ENCODE assay signal across 11 cellular contexts in genomic region chr12:109571773-109572505, GRCh38. TPM values are rescaled to one million over a fixed set of nuclear protein-coding genes. Genes with fewer than 3 reads are reported as not detected.
DNase-seq lines count a peak whose midpoint lies in the region; ATAC-seq and TF ChIP-seq lines count a peak whose summit lies in the region.
"Had no signal": no experiment of that assay in that cellular context is flagged by ENCODE, and none has a peak within 500 bp of the region (broad histone marks: within the 10 kb centered on the region; RNA-seq: fewer than 3 reads in every experiment).

No MANE protein-coding gene starts in this region.

- H3K9me3 Mint-ChIP-seq in GM23338 = no peaks in the 10 kb centered on the region
- no peaks in the 10 kb centered on the region for H3K9me3 Mint-ChIP-seq in activated naive CD8-positive, alpha-beta T cell treated with anti-CD3 and anti-CD28 coated beads for 36 hours
- no peaks in the 10 kb centered on the region for H3K9me3 Mint-ChIP-seq in HFFc6

- H3K23ac ChIP-seq in mesendoderm (ENCODE audit: low read length) = no peak overlapping the region

- H3K36me3 Mint-ChIP-seq in GM23338 (ENCODE audit: low read depth) (peaks cover 26% of the 10 kb centered on the region), HFFc6 (ENCODE audit: low read depth) (no peaks in the 10 kb centered on the region)
- peaks cover 13% of the 10 kb centered on the region for H3K36me3 Mint-ChIP-seq in activated naive CD8-positive, alpha-beta T cell treated with anti-CD3 and anti-CD28 coated beads for 36 hours

- no peak overlapping the region for H2AFZ ChIP-seq in GM23338

- no peak overlapping the region for H2AK5ac ChIP-seq in mesendoderm (ENCODE audit: low read length)

- H3K79me2 ChIP-seq in GM23338 (replicated peaks; ENCODE audit: insufficient read depth) (peaks cover 20% of the 10 kb centered on the region), mesendoderm (ENCODE audit: control insufficient read depth, insufficient read depth, low read length) (peaks cover 2% of the 10 kb centered on the region)

- H3K4me1 ChIP-seq in BLaER1 treated with 17β-estradiol and CSF1 and Interleukin-3, amounts not matched to agents 10 nM and 100 nM = peaks cover 20 to 44% (median 24%) of the 10 kb centered on the region in 10 experiments
- peaks cover 14% of the 10 kb centered on the region; the same call in 1 of the 2 replicates for H3K4me1 ChIP-seq in GM23338 (ENCODE audit: insufficient read depth)
- peaks cover 8% of the 10 kb centered on the region for H3K4me1 ChIP-seq in mesendoderm (ENCODE audit: control insufficient read depth, low read depth, low read length)

- ATAC-seq in GM23338 = no peak
- no peak for ATAC-seq in HG03159 (IDR thresholded peaks at IDR 0.05; ENCODE audit: unreplicated experiment)
- ATAC-seq in HG02759 (IDR thresholded peaks at IDR 0.05; ENCODE audit: unreplicated experiment) = no peak
- ATAC-seq: left cardiac atrium had no signal

- H2BK5ac ChIP-seq in mesendoderm (ENCODE audit: low read length) = no peak overlapping the region

- H3K4me3 ChIP-seq in BLaER1 treated with 17β-estradiol and CSF1 and Interleukin-3, amounts not matched to agents 10 nM and 100 nM = peak overlapping the region in 6 of 10 experiments; percentile 69 to 82 (median 75); a peak in 12 of 20 replicates
- H3K4me3 ChIP-seq in GM23338 = peak overlapping the region; percentile 78; the same call in 1 of the 2 replicates
- H3K4me3 ChIP-seq in mesendoderm (ENCODE audit: low read length) = no peak overlapping the region

- no peaks in the 10 kb centered on the region for H3K27me3 ChIP-seq in BLaER1 treated with 17β-estradiol and CSF1 and Interleukin-3, amounts not matched to agents 10 nM and 100 nM
- no peaks in the 10 kb centered on the region for H3K27me3 ChIP-seq in GM23338 (ENCODE audit: insufficient read depth)
- no peaks in the 10 kb centered on the region for H3K27me3 ChIP-seq in mesendoderm (ENCODE audit: insufficient read depth, low read length, poor library complexity)

- H3K27me3 Mint-ChIP-seq in GM23338 (ENCODE audit: insufficient read depth, low read depth, poor library complexity) (peaks cover 9% of the 10 kb centered on the region), HFFc6 (ENCODE audit: insufficient read depth) (peaks cover 1% of the 10 kb centered on the region)
- H3K27me3 Mint-ChIP-seq in activated naive CD8-positive, alpha-beta T cell treated with anti-CD3 and anti-CD28 coated beads for 36 hours = no peaks in the 10 kb centered on the region

- no peak overlapping the region for H4K8ac ChIP-seq in mesendoderm (ENCODE audit: low read depth, low read length)

- DNase-seq in GM23338 (ENCODE audit: low spot score) = no peak
- DNase-seq in activated naive CD8-positive, alpha-beta T cell treated with anti-CD3 and anti-CD28 coated beads for 36 hours = no peak
- no peak for DNase-seq in mesendoderm
- DNase-seq in NCI-H510A (lab: John Stamatoyannopoulos, UW) = no peak
- DNase-seq in HFFc6 = no peak
- DNase-seq: DMS79 treated with DMSO at 0.1 percent for 48 hours, left cardiac atrium, NCI-H2227 treated with DMSO at 0.1 percent for 48 hours had no signal

- H3K4me2 ChIP-seq in BLaER1 treated with 17β-estradiol and CSF1 and Interleukin-3, amounts not matched to agents 10 nM and 100 nM = peak overlapping the region; percentile 79 to 94 (median 89); a peak in 19 of 22 replicates
- peak overlapping the region; percentile 77 for H3K4me2 ChIP-seq in GM23338
- H3K4me2 ChIP-seq in mesendoderm (ENCODE audit: low read length) = no peak overlapping the region

- H3K56ac ChIP-seq in mesendoderm (ENCODE audit: low read length) = peak overlapping the region; percentile 34

- peaks cover 34 to 67% (median 61%) of the 10 kb centered on the region in 11 experiments for H3K36me3 ChIP-seq in BLaER1 treated with 17β-estradiol and CSF1 and Interleukin-3, amounts not matched to agents 10 nM and 100 nM
- H3K36me3 ChIP-seq in GM23338 (ENCODE audit: insufficient read depth) = peaks cover 14% of the 10 kb centered on the region
- peaks cover 2% of the 10 kb centered on the region for H3K36me3 ChIP-seq in mesendoderm (ENCODE audit: control insufficient read depth, insufficient read depth, low read length)

- no peak overlapping the region for H3K4ac ChIP-seq in mesendoderm (ENCODE audit: low read depth, low read length)

- H2BK120ac ChIP-seq in mesendoderm (ENCODE audit: low read depth, low read length) = no peak overlapping the region

- H3K79me1 ChIP-seq in mesendoderm (ENCODE audit: low read length) = peaks cover 11% of the 10 kb centered on the region

- peaks cover 5% of the 10 kb centered on the region; the same call in 1 of the 2 replicates for H3K9me2 ChIP-seq in GM23338 (ENCODE audit: insufficient read depth)

- H4K20me1 ChIP-seq in BLaER1 treated with 17β-estradiol and CSF1 and Interleukin-3, amounts not matched to agents 10 nM and 100 nM = no peaks in the 10 kb centered on the region; a peak in 1 of 22 replicates
- no peaks in the 10 kb centered on the region for H4K20me1 ChIP-seq in GM23338 (replicated peaks; ENCODE audit: insufficient read depth)

- H3K27ac ChIP-seq in BLaER1 treated with 17β-estradiol and CSF1 and Interleukin-3, amounts not matched to agents 10 nM and 100 nM = peak overlapping the region in 1 of 11 experiments; percentile 75; a peak in 1 of 22 replicates
- no peak overlapping the region for H3K27ac ChIP-seq in GM23338 (ENCODE audit: low read depth)
- H3K27ac ChIP-seq in mesendoderm (ENCODE audit: low read depth, low read length) = no peak overlapping the region

- no CpG with 5 or more reads among the region's 5 CpGs for WGBS in mesendoderm (ENCODE audit: extremely low coverage, insufficient coverage, low lambda C conversion rate)

- H3F3A ChIP-seq in GM23338 (replicated peaks; ENCODE audit: low read depth) = no peaks in the 10 kb centered on the region

- H3K4me3 Mint-ChIP-seq in GM23338 = no peak overlapping the region; the same call in 2 of the 3 replicates
- peak overlapping the region; percentile 84 for H3K4me3 Mint-ChIP-seq in activated naive CD8-positive, alpha-beta T cell treated with anti-CD3 and anti-CD28 coated beads for 36 hours
- no peak overlapping the region for H3K4me3 Mint-ChIP-seq in HFFc6

- H4K5ac ChIP-seq in mesendoderm (ENCODE audit: low read length) = no peak overlapping the region

- no peak overlapping the region for H3K27ac Mint-ChIP-seq in GM23338
- peak overlapping the region; percentile 96 for H3K27ac Mint-ChIP-seq in activated naive CD8-positive, alpha-beta T cell treated with anti-CD3 and anti-CD28 coated beads for 36 hours
- no peak overlapping the region for H3K27ac Mint-ChIP-seq in HFFc6

- no peak overlapping the region for H2BK15ac ChIP-seq in mesendoderm (replicated peaks; ENCODE audit: low read depth)

- TF ChIP-seq CTCF in GM23338 (conservative IDR thresholded peaks at IDR 0.05; ENCODE audit: low read depth in 2 of 2) = no peak
- TF ChIP-seq CTCF in HFFc6 (IDR thresholded peaks at IDR 0.05) = no peak

- H3K18ac ChIP-seq in mesendoderm (ENCODE audit: low read length) = no peak overlapping the region

- no peaks in the 10 kb centered on the region for H3K9me3 ChIP-seq in BLaER1 treated with 17β-estradiol and CSF1 and Interleukin-3, amounts not matched to agents 10 nM and 100 nM (replicated peaks in 1 of 11)

- H3K9ac ChIP-seq in BLaER1 treated with 17β-estradiol and CSF1 and Interleukin-3, amounts not matched to agents 10 nM and 100 nM = peak overlapping the region in 6 of 11 experiments; percentile 10 to 89 (median 84); a peak in 6 of 22 replicates
- H3K9ac ChIP-seq in mesendoderm (ENCODE audit: low read length) = no peak overlapping the region

- H3K4me1 Mint-ChIP-seq in GM23338 (peaks cover 16% of the 10 kb centered on the region), HFFc6 (ENCODE audit: low read depth) (peaks cover 21% of the 10 kb centered on the region)
- peaks cover 28% of the 10 kb centered on the region for H3K4me1 Mint-ChIP-seq in activated naive CD8-positive, alpha-beta T cell treated with anti-CD3 and anti-CD28 coated beads for 36 hours

TF ChIP-seq in GM23338, 12 proteins besides CTCF, POLR2A, EP300 and RAD21 (continues in another document):
- no peak for TF ChIP-seq CREB1 (CRISPR knock-in tag; IDR thresholded peaks at IDR 0.05; ENCODE audit: low read depth)

RNA-seq across cellular contexts. Expression of gene MMAB, which starts 1.4 kb away (rescaled TPM):
- total RNA-seq in GM23338 (2014; rRNA removed; shearing (Covaris generic)) = 24.7 and 41.6 TPM in 2 replicates
- 36.7 and 38.5 TPM in 2 replicates for polyA plus RNA-seq in GM23338 (2016; fragmentation: Nextera tagmentation; extraction: Ambion mirVana)
- total RNA-seq in activated naive CD8-positive, alpha-beta T cell treated with anti-CD3 and anti-CD28 coated beads for 36 hours = 10 to 100 TPM; 58.3 to 62.8 TPM
- polyA plus RNA-seq in mesendoderm (2013, experiment 1 of 2) = 19.4 TPM
- 20.6 TPM for polyA plus RNA-seq in mesendoderm (2013, experiment 2 of 2)
- 10 to 100 TPM; 12.8 to 23.1 (median 18.7) TPM for total RNA-seq in HFFc6 (2021; fragmentation: NEBNext Ultra II Directional; extraction: Animal tissue kit (Norgen Biotek cat#: 25700))

RNA-seq across cellular contexts. Expression of gene MVK, which starts 1.7 kb away (rescaled TPM):
- 29.0 and 40.1 TPM in 2 replicates for total RNA-seq in GM23338 (2014; rRNA removed; shearing (Covaris generic))
- polyA plus RNA-seq in GM23338 (2016; fragmentation: Nextera tagmentation; extraction: Ambion mirVana) = 16.7 and 18.5 TPM in 2 replicates
- 10 to 100 TPM; 17.9 to 20.5 TPM for total RNA-seq in activated naive CD8-positive, alpha-beta T cell treated with anti-CD3 and anti-CD28 coated beads for 36 hours
- polyA plus RNA-seq in mesendoderm (2013, experiment 1 of 2) = 19.8 TPM
- 19.5 TPM for polyA plus RNA-seq in mesendoderm (2013, experiment 2 of 2)
- total RNA-seq in HFFc6 (2021; fragmentation: NEBNext Ultra II Directional; extraction: Animal tissue kit (Norgen Biotek cat#: 25700)) = 10 to 100 TPM in 1 of 6 experiments, 1 to 10 TPM in 5; 7.1 to 10.4 (median 7.9) TPM
